Comparison of ENCODE assay signal across 15 cellular contexts in genomic region chr12:113194971-113195391, GRCh38. TPM values are rescaled to one million over a fixed set of nuclear protein-coding genes. Genes with fewer than 3 reads are reported as not detected.
A peak's percentile ranks its signal among the peaks of the same experiment; 100 is the strongest.
DNase-seq lines count a peak whose midpoint lies in the region; ATAC-seq and TF ChIP-seq lines count a peak whose summit lies in the region.
"Had no signal": no experiment of that assay in that cellular context is flagged by ENCODE, and none has a peak within 500 bp of the region (broad histone marks: within the 10 kb centered on the region; RNA-seq: fewer than 3 reads in every experiment).

No MANE protein-coding gene starts in this region.

- H3K36me3 ChIP-seq in endodermal cell (ENCODE audit: control insufficient read depth, insufficient read depth, low read length) = peaks cover 12% of the 10 kb centered on the region
- H3K36me3 ChIP-seq: uterus had no signal

- H3K27me3 Mint-ChIP-seq in endodermal cell (ENCODE audit: insufficient read depth) = no peaks in the 10 kb centered on the region
- no peaks in the 10 kb centered on the region for H3K27me3 Mint-ChIP-seq in osteocyte (ENCODE audit: unreplicated experiment)
- H3K27me3 Mint-ChIP-seq: activated CD4-positive, alpha-beta memory T cell treated with anti-CD3 and anti-CD28 coated beads, Interleukin-2, amount 10 ng/mL, durations not matched to agents 7 days and 5 days; activated naive CD4-positive, alpha-beta T cell treated with anti-CD3 and anti-CD28 coated beads, Interleukin-2, amount 10 ng/mL, durations not matched to agents 7 days and 5 days had no signal

- DNase-seq in Daoy (ENCODE audit: low read depth) (peak; percentile 78), NCI-H226 (peak; percentile 10), endodermal cell (no peak), osteocyte (ENCODE audit: extremely low spot score, unreplicated experiment) (peak; percentile 86), SHP77 (lab: John Stamatoyannopoulos, UW) (no peak), occipital lobe (lab: John Stamatoyannopoulos, UW) (no peak)
- DNase-seq: activated CD4-positive, alpha-beta memory T cell treated with anti-CD3 and anti-CD28 coated beads, Interleukin-2, amount 10 ng/mL, durations not matched to agents 7 days and 5 days; activated naive CD4-positive, alpha-beta T cell treated with anti-CD3 and anti-CD28 coated beads, Interleukin-2, amount 10 ng/mL, durations not matched to agents 7 days and 5 days; hypothalamus; small intestine; uterus had no signal

- H3K9ac ChIP-seq in endodermal cell (ENCODE audit: extremely low read depth, low read length, poor library complexity, severe bottlenecking) = no peak overlapping the region

- H3K4me3 Mint-ChIP-seq in endodermal cell = no peak overlapping the region
- no peak overlapping the region for H3K4me3 Mint-ChIP-seq in osteocyte (ENCODE audit: unreplicated experiment)
- H3K4me3 Mint-ChIP-seq: activated CD4-positive, alpha-beta memory T cell treated with anti-CD3 and anti-CD28 coated beads, Interleukin-2, amount 10 ng/mL, durations not matched to agents 7 days and 5 days; activated naive CD4-positive, alpha-beta T cell treated with anti-CD3 and anti-CD28 coated beads, Interleukin-2, amount 10 ng/mL, durations not matched to agents 7 days and 5 days; T-helper 1 cell treated with Interleukin-12 subunit alpha and Interleukin-12 subunit beta and Interleukin-4 antibody, amounts not matched to agents 30 μg/mL and 1 μg/mL, for 36 hours had no signal

- H3K4me1 ChIP-seq in endodermal cell (ENCODE audit: control insufficient read depth, insufficient read depth, low read length) = no peaks in the 10 kb centered on the region

- H3K27ac ChIP-seq in endodermal cell (ENCODE audit: low read depth, low read length) = peak overlapping the region; percentile 70

- H3K9me3 ChIP-seq in endodermal cell (ENCODE audit: control insufficient read depth, low read length) = no peaks in the 10 kb centered on the region
- H3K9me3 ChIP-seq: uterus had no signal

- no peak overlapping the region for H3K27ac Mint-ChIP-seq in endodermal cell
- H3K27ac Mint-ChIP-seq in osteocyte (ENCODE audit: unreplicated experiment) = peak overlapping the region; percentile 91
- H3K27ac Mint-ChIP-seq: activated CD4-positive, alpha-beta memory T cell treated with anti-CD3 and anti-CD28 coated beads, Interleukin-2, amount 10 ng/mL, durations not matched to agents 7 days and 5 days; activated naive CD4-positive, alpha-beta T cell treated with anti-CD3 and anti-CD28 coated beads, Interleukin-2, amount 10 ng/mL, durations not matched to agents 7 days and 5 days; T-helper 1 cell treated with Interleukin-12 subunit alpha and Interleukin-12 subunit beta and Interleukin-4 antibody, amounts not matched to agents 30 μg/mL and 1 μg/mL, for 36 hours had no signal

- H3K9me3 Mint-ChIP-seq in endodermal cell (no peaks in the 10 kb centered on the region), osteocyte (ENCODE audit: unreplicated experiment) (no peaks in the 10 kb centered on the region)
- H3K9me3 Mint-ChIP-seq: activated CD4-positive, alpha-beta memory T cell treated with anti-CD3 and anti-CD28 coated beads, Interleukin-2, amount 10 ng/mL, durations not matched to agents 7 days and 5 days; activated naive CD4-positive, alpha-beta T cell treated with anti-CD3 and anti-CD28 coated beads, Interleukin-2, amount 10 ng/mL, durations not matched to agents 7 days and 5 days; T-helper 1 cell treated with Interleukin-12 subunit alpha and Interleukin-12 subunit beta and Interleukin-4 antibody, amounts not matched to agents 30 μg/mL and 1 μg/mL, for 36 hours had no signal

- 85 to 95% methylated on average over 2 to 4 of the region's 4 CpGs for WGBS in endodermal cell (ENCODE audit: insufficient coverage in 1 of 2, insufficient read length in 1 of 2), 2 experiments

- no peak overlapping the region for H3K4me3 ChIP-seq in endodermal cell (ENCODE audit: low read length)
- H3K4me3 ChIP-seq: uterus had no signal

- ATAC-seq in GM18909 (IDR thresholded peaks at IDR 0.05; ENCODE audit: poor library complexity, unreplicated experiment) (no peak), GM21717 (IDR thresholded peaks at IDR 0.05; ENCODE audit: unreplicated experiment) (no peak)

- TF ChIP-seq CTCF in endodermal cell (conservative IDR thresholded peaks at IDR 0.05) (no peak), osteocyte (IDR thresholded peaks at IDR 0.05) (no peak)

- peaks cover 22% of the 10 kb centered on the region for H3K36me3 Mint-ChIP-seq in endodermal cell (ENCODE audit: low read depth)
- peaks cover 7% of the 10 kb centered on the region for H3K36me3 Mint-ChIP-seq in osteocyte (ENCODE audit: unreplicated experiment)

- H3K27me3 ChIP-seq in endodermal cell (ENCODE audit: control insufficient read depth, insufficient read depth, low read length, poor library complexity, severe bottlenecking) = no peaks in the 10 kb centered on the region
- H3K27me3 ChIP-seq: uterus had no signal

- peaks cover 8% of the 10 kb centered on the region for H3K4me1 Mint-ChIP-seq in endodermal cell
- peaks cover 62% of the 10 kb centered on the region for H3K4me1 Mint-ChIP-seq in osteocyte (ENCODE audit: unreplicated experiment)

RNA-seq across cellular contexts. Expression of gene RITA1, which starts 9.5 kb away (rescaled TPM):
- total RNA-seq in Daoy (2014; rRNA removed; shearing (Covaris generic)) = 26.0 and 31.8 TPM in 2 replicates
- total RNA-seq in endodermal cell = 10 to 100 TPM; 18.8 to 20.3 TPM
- 16.0 TPM for polyA plus RNA-seq in endodermal cell (2013, experiment 1 of 2)
- 16.8 TPM for polyA plus RNA-seq in endodermal cell (2013, experiment 2 of 2)
- 19.9 and 20.5 TPM in 2 replicates for total RNA-seq in osteocyte
- total RNA-seq in occipital lobe = 8.4 TPM

RNA-seq across cellular contexts. Expression of gene DDX54, which starts 9.7 kb away (rescaled TPM):
- total RNA-seq in Daoy (2014; rRNA removed; shearing (Covaris generic)) = 60.1 and 78.5 TPM in 2 replicates
- total RNA-seq in endodermal cell (10 to 100 TPM; 68.1 to 69.0 TPM), osteocyte (52.8 and 52.9 TPM in 2 replicates), occipital lobe (12.0 TPM)
- 43.7 TPM for polyA plus RNA-seq in endodermal cell (2013, experiment 1 of 2)
- 37.6 TPM for polyA plus RNA-seq in endodermal cell (2013, experiment 2 of 2)

RNA-seq across cellular contexts. Expression of gene TPCN1, which starts 26.3 kb away (rescaled TPM):
- total RNA-seq in Daoy (2014; rRNA removed; shearing (Covaris generic)) = 8.5 and 10.4 TPM in 2 replicates
- total RNA-seq in endodermal cell (10 to 100 TPM; 18.9 to 30.8 TPM), osteocyte (74.6 and 80.6 TPM in 2 replicates), occipital lobe (4.7 TPM)
- polyA plus RNA-seq in endodermal cell (2013, experiment 1 of 2) = 15.6 TPM
- polyA plus RNA-seq in endodermal cell (2013, experiment 2 of 2) = 14.2 TPM

RNA-seq across cellular contexts. Expression of gene CFAP73, which starts 45.5 kb away (rescaled TPM):
- not detected in 2 replicates for total RNA-seq in Daoy (2014; rRNA removed; shearing (Covaris generic))
- total RNA-seq in endodermal cell (not detected), osteocyte (not detected in 2 replicates), occipital lobe (0.62 TPM)
- not detected for polyA plus RNA-seq in endodermal cell (2013, experiment 1 of 2)
- not detected for polyA plus RNA-seq in endodermal cell (2013, experiment 2 of 2)
- total RNA-seq: mucosa of gallbladder had no signal

RNA-seq across cellular contexts. Expression of gene RASAL1, which starts 59.4 kb away (rescaled TPM):
- 0.06 TPM in 1 of 2 replicates, not detected in the other for total RNA-seq in Daoy (2014; rRNA removed; shearing (Covaris generic))
- total RNA-seq in endodermal cell (1 to 10 TPM in 1 of 2 donors, under 1 TPM in 1; 0.77 to 1.4 TPM), osteocyte (not detected in 2 replicates), occipital lobe (2.5 TPM)
- 0.50 TPM for polyA plus RNA-seq in endodermal cell (2013, experiment 1 of 2)
- polyA plus RNA-seq in endodermal cell (2013, experiment 2 of 2) = 0.25 TPM

Comparison
In these comparisons a context has a peak if more than half of its experiments do, and no peak if none do; other contexts are left out.
1. DNase-seq: peak in Daoy (single experiment), NCI-H226 (single experiment) and osteocyte (single experiment); none in endodermal cell (single experiment), SHP77 (0 of 2) and occipital lobe (single experiment).